15 cellular contexts compared by ENCODE assay signal in the genomic region with DNA sequence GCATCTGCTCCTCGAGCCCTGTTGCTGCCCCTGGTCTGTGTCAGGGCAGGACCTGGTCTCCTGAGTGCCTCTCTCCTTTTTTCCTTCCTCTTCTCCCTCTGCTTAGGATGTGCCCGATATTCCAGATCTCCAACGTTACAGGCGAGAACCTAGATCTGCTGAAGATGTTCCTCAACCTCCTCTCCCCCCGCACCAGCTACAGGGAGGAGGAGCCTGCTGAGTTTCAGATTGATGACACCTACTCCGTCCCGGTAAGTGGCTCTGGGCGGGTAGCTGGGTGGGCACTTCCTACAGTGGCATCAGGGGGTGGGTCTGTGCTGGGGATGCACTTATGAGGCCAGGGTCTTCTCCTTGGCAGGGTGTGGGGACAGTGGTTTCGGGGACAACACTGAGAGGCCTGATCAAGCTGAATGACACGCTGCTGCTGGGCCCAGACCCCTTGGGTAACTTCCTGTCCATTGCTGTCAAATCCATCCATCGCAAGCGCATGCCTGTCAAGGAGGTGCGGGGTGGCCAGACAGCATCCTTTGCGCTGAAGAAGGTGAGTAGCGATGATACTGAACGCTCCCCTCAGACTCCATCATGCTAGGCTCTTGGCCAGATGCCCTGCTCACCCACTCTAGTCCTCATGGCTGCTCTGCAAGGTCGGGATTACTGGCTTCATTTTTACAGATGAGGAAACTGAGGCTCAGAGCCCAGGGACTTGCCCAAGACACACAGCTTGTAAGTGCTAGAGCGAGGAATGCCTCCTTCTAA. TPM values are rescaled to one million over a fixed set of nuclear protein-coding genes. Genes with fewer than 3 reads are reported as not detected.
DNase-seq lines count a peak whose midpoint lies in the region; ATAC-seq and TF ChIP-seq lines count a peak whose summit lies in the region.
"Had no signal": no experiment of that assay in that cellular context is flagged by ENCODE, and none has a peak within 500 bp of the region (broad histone marks: within the 10 kb centered on the region; RNA-seq: fewer than 3 reads in every experiment).

No MANE protein-coding gene starts in this region.

- H3K4me3 Mint-ChIP-seq in CD14-positive monocyte, result no peak overlapping the region
- peak overlapping the region in 1 of 4 donors; percentile 76 for H3K4me3 Mint-ChIP-seq in IgD-negative memory B cell
- H3K4me3 Mint-ChIP-seq in stimulated activated effector memory CD8-positive, alpha-beta T cell treated with anti-CD3 and anti-CD28 coated beads, Interleukin-12 subunit alpha, Interleukin-12 subunit beta, amount 100 ng/mL, for 72 hours, result no peak overlapping the region
- no peak overlapping the region for H3K4me3 Mint-ChIP-seq in immature natural killer cell
- H3K4me3 Mint-ChIP-seq: GM23338 had no signal

- H3K9me3 Mint-ChIP-seq in CD14-positive monocyte (peaks cover 0 to 2% (median 0%) of the 10 kb centered on the region in 7 donors), IgD-negative memory B cell (no peaks in the 10 kb centered on the region), immature natural killer cell (no peaks in the 10 kb centered on the region)
- no peaks in the 10 kb centered on the region for H3K9me3 Mint-ChIP-seq in stimulated activated effector memory CD8-positive, alpha-beta T cell treated with anti-CD3 and anti-CD28 coated beads, Interleukin-12 subunit alpha, Interleukin-12 subunit beta, amount 100 ng/mL, for 72 hours
- H3K9me3 Mint-ChIP-seq: GM23338 had no signal

- peak; percentile 30 for DNase-seq in CD14-positive monocyte (ENCODE audit: low spot score)
- DNase-seq in stimulated activated effector memory CD8-positive, alpha-beta T cell treated with anti-CD3 and anti-CD28 coated beads, Interleukin-12 subunit alpha, Interleukin-12 subunit beta, amount 100 ng/mL, for 72 hours (ENCODE audit: low spot score in 2 of 2), result no peak
- no peak for DNase-seq in activated CD4-positive, alpha-beta T cell treated with anti-CD3 and anti-CD28 coated beads for 48 hours
- no peak for DNase-seq in immature natural killer cell
- no peak for DNase-seq in coronary artery (ENCODE audit: low spot score)
- DNase-seq: Calu3, MV-4-11, NCI-H1436, NCI-H2029 treated with DMSO at 0.1 percent for 48 hours, NCI-H510A treated with DMSO at 0.1 percent for 48 hours had no signal

- TF ChIP-seq CTCF in CD14-positive monocyte (IDR thresholded peaks at IDR 0.05), result no peak
- TF ChIP-seq CTCF in coronary artery (IDR thresholded peaks at IDR 0.05), result no peak

- no peak overlapping the region for H3K27ac Mint-ChIP-seq in CD14-positive monocyte
- H3K27ac Mint-ChIP-seq in IgD-negative memory B cell, result peak overlapping the region in 2 of 3 donors; percentile 41 to 80
- H3K27ac Mint-ChIP-seq in stimulated activated effector memory CD8-positive, alpha-beta T cell treated with anti-CD3 and anti-CD28 coated beads, Interleukin-12 subunit alpha, Interleukin-12 subunit beta, amount 100 ng/mL, for 72 hours, result peak overlapping the region; percentile 17
- H3K27ac Mint-ChIP-seq in immature natural killer cell, result peak overlapping the region in 2 of 6 donors; percentile 24 to 80
- H3K27ac Mint-ChIP-seq: GM23338 had no signal

- H3K36me3 Mint-ChIP-seq in CD14-positive monocyte (peaks cover 95 to 99% of the 10 kb centered on the region in 2 donors), IgD-negative memory B cell (peaks cover 4% of the 10 kb centered on the region), immature natural killer cell (peaks cover 10 to 64% (median 24%) of the 10 kb centered on the region in 3 donors)
- H3K36me3 Mint-ChIP-seq in stimulated activated effector memory CD8-positive, alpha-beta T cell treated with anti-CD3 and anti-CD28 coated beads, Interleukin-12 subunit alpha, Interleukin-12 subunit beta, amount 100 ng/mL, for 72 hours, result peaks cover 100% of the 10 kb centered on the region

- no peak overlapping the region for H3K4me3 ChIP-seq in coronary artery
- H3K4me3 ChIP-seq: GM23338 had no signal

- intact Hi-C loops in CD14-positive monocyte (cut with micrococcal nuclease), result no loop called here

- H3K4me1 Mint-ChIP-seq in CD14-positive monocyte (no peaks in the 10 kb centered on the region), IgD-negative memory B cell (peaks cover 0 to 6% (median 2%) of the 10 kb centered on the region in 3 donors), immature natural killer cell (peaks cover 11 to 15% of the 10 kb centered on the region in 2 donors)
- peaks cover 32% of the 10 kb centered on the region for H3K4me1 Mint-ChIP-seq in stimulated activated effector memory CD8-positive, alpha-beta T cell treated with anti-CD3 and anti-CD28 coated beads, Interleukin-12 subunit alpha, Interleukin-12 subunit beta, amount 100 ng/mL, for 72 hours
- H3K4me1 Mint-ChIP-seq: GM23338 had no signal

- H3K27me3 Mint-ChIP-seq in CD14-positive monocyte (ENCODE audit: low read depth in 3 of 3) (peaks cover 0 to 3% (median 0%) of the 10 kb centered on the region in 3 donors), IgD-negative memory B cell (no peaks in the 10 kb centered on the region), immature natural killer cell (ENCODE audit: low read depth in 3 of 3) (peaks cover 19 to 61% (median 51%) of the 10 kb centered on the region in 3 donors)

- no peak for ATAC-seq in stimulated activated effector memory CD8-positive, alpha-beta T cell treated with anti-CD3 and anti-CD28 coated beads, Interleukin-12 subunit alpha, Interleukin-12 subunit beta, amount 100 ng/mL, for 72 hours
- ATAC-seq: GM23338, Panc1, Right ventricle myocardium inferior had no signal

- H3K27ac ChIP-seq in cingulate gyrus (ENCODE audit: low read depth, low read length), result peak overlapping the region; percentile 99
- no peak overlapping the region for H3K27ac ChIP-seq in coronary artery

RNA-seq across cellular contexts. Expression of a gene that starts 20.3 kb away (rescaled TPM):
- polyA plus RNA-seq in CD14-positive monocyte (10 to 100 TPM in 1 of 2 donors, 1 to 10 TPM in 1; 6.7 to 12.7 TPM), IgD-negative memory B cell (46.7 TPM), immature natural killer cell (10 to 100 TPM; 13.0 to 35.5 (median 15.4) TPM)

RNA-seq across cellular contexts. Expression of a gene that starts 25.3 kb away (rescaled TPM):
- polyA plus RNA-seq in CD14-positive monocyte (1 to 10 TPM; 7.1 to 7.2 TPM), IgD-negative memory B cell (5.4 TPM), immature natural killer cell (10 to 100 TPM; 10.6 to 17.9 (median 11.2) TPM)

RNA-seq across cellular contexts. Expression of a gene that starts 29.7 kb away (rescaled TPM):
- polyA plus RNA-seq in CD14-positive monocyte, result 10 to 100 TPM; 95.8 to 97.8 TPM
- 206 TPM for polyA plus RNA-seq in IgD-negative memory B cell
- 100 to 1,000 TPM; 444 to 668 (median 473) TPM for polyA plus RNA-seq in immature natural killer cell

RNA-seq across cellular contexts. Expression of a gene that starts 44.3 kb away (rescaled TPM):
- 10 to 100 TPM; 58.0 to 71.4 TPM for polyA plus RNA-seq in CD14-positive monocyte
- 67.0 TPM for polyA plus RNA-seq in IgD-negative memory B cell
- polyA plus RNA-seq in immature natural killer cell, result 10 to 100 TPM; 56.0 to 94.4 (median 68.8) TPM

Comparison
In these comparisons a context has a peak if more than half of its experiments do, and no peak if none do; other contexts are left out.
1. H3K27ac Mint-ChIP-seq: peak in IgD-negative memory B cell (2 of 3) and stimulated activated effector memory CD8-positive, alpha-beta T cell treated with anti-CD3 and anti-CD28 coated beads, Interleukin-12 subunit alpha, Interleukin-12 subunit beta, amount 100 ng/mL, for 72 hours (single experiment); none in CD14-positive monocyte (0 of 7).